In the genomic region with DNA sequence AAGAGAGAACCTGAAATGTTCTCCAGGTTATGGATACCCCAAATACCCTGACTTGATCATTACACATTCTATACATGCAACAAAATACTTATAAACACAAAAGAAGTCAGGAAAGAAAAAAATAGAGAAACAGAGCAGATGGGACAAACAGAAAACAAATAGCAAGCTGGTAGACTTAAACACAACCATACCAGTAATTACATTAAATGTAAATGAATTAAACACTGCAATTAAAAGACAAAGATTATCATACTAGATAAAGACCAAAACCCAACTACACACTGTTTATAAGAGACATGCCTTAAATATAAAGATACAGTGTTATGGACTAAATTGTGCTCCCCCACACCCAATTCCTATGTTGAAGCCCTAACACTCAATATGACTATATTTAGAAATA, we compare ENCODE assay signal across 30 cellular contexts.
"Had no signal": no experiment of that assay in that cellular context is flagged by ENCODE, and none has a peak within 500 bp of the region (broad histone marks: within the 10 kb centered on the region; RNA-seq: fewer than 3 reads in every experiment).

No MANE protein-coding gene starts in this region.

- H3K4me1 ChIP-seq: adrenal gland, breast epithelium had no signal

- ATAC-seq: activated CD8-positive, alpha-beta T cell treated with anti-CD3 and anti-CD28 coated beads for 36 hours; activated naive CD4-positive, alpha-beta T cell treated with anti-CD3 and anti-CD28 coated beads, Interleukin-2, amount 50 U/mL, for 72 hours; activated T-cell treated with anti-CD3 and anti-CD28 coated beads, Interleukin-2, amount 50 U/mL, for 72 hours; activated T-helper 17 cell treated with anti-CD3 and anti-CD28 coated beads, Interleukin-2, amount 50 U/mL, for 72 hours; body of pancreas had no signal

- H3K27ac ChIP-seq: adrenal gland, body of pancreas, brain microvascular endothelial cell, breast epithelium had no signal

- H3K27me3 ChIP-seq: adrenal gland, body of pancreas, brain microvascular endothelial cell, breast epithelium had no signal

- H3K4me3 ChIP-seq: adrenal gland, body of pancreas, breast epithelium had no signal

- DNase-seq: activated B cell treated with CpG ODN at 0.5 μM for 24 hours; activated CD4-positive, alpha-beta memory T cell treated with anti-CD3 and anti-CD28 coated beads for 36 hours; activated CD4-positive, alpha-beta T cell treated with anti-CD3 and anti-CD28 coated beads for 4 hours; activated CD4-positive, alpha-beta T cell treated with anti-CD3 and anti-CD28 coated beads, Interleukin-2, amount 10 ng/mL, durations not matched to agents 24 days and 14 days; activated CD4-positive, alpha-beta T cell treated with anti-CD3 and anti-CD28 coated beads, Interleukin-2, amount 50 U/mL, for 1 hour; activated CD4-positive, alpha-beta T cell treated with anti-CD3 and anti-CD28 coated beads, Interleukin-2, amount 50 U/mL, for 4 hours; activated CD4-positive, CD25-positive, alpha-beta regulatory T cell treated with anti-CD3 and anti-CD28 coated beads, Interleukin-2, amount 50 U/mL, for 72 hours; activated CD8-positive, alpha-beta memory T cell treated with anti-CD3 and anti-CD28 coated beads, Interleukin-2, amount 50 U/mL, for 4 hours; activated CD8-positive, alpha-beta T cell treated with anti-CD3 and anti-CD28 coated beads for 36 hours; activated effector memory CD4-positive, alpha-beta T cell treated with anti-CD3 and anti-CD28 coated beads, Interleukin-2, amount 50 U/mL, for 16 hours; activated gamma-delta T cell treated with Interleukin-2 at 50 U/mL for 16 hours; activated naive CD4-positive, alpha-beta T cell; activated naive CD4-positive, alpha-beta T cell treated with anti-CD3 and anti-CD28 coated beads for 36 hours; activated naive CD4-positive, alpha-beta T cell treated with anti-CD3 and anti-CD28 coated beads, Interleukin-2, amount 50 U/mL, for 16 hours; activated naive CD8-positive, alpha-beta T cell treated with anti-CD3 and anti-CD28 coated beads for 36 hours; activated T-cell treated with anti-CD3 and anti-CD28 coated beads for 4 hours; activated T-cell treated with anti-CD3 and anti-CD28 coated beads, Interleukin-2, amount 50 U/mL, for 24 hours; activated T-cell treated with anti-CD3 and anti-CD28 coated beads, Interleukin-2, amount 50 U/mL, for 72 hours; adrenal gland; amniotic stem cell; aorta; body of pancreas; brain microvascular endothelial cell; central memory CD4-positive, alpha-beta T cell; T-helper 1 cell; T-helper 2 cell; T-helper 9 cell had no signal

- H3K36me3 ChIP-seq: adrenal gland, brain microvascular endothelial cell, breast epithelium had no signal

- H3K9me3 ChIP-seq: body of pancreas had no signal
